Comparison of ENCODE assay signal across 13 cellular contexts in the genomic region with DNA sequence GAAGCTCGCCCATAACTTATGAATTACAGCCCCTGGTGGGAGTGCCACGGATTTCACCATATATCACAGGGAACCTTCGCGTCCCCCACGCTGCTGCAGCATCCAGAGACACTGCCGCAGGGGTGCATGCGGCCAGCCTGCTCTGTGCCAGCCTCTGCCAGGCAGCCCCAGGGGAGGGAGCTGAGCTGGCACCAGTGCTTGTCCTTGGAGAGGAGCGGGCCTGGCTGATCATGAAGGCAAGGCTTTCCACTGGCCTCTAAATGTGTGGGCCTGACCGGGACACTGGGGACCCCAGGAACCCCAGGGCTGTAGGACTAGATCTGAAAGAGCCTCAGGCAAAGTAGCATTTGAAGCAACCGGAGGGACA.
DNase-seq lines count a peak whose midpoint lies in the region; ATAC-seq, FAIRE-seq and TF ChIP-seq lines count a peak whose summit lies in the region.
"Had no signal": no experiment of that assay in that cellular context is flagged by ENCODE, and none has a peak within 500 bp of the region (broad histone marks: within the 10 kb centered on the region; RNA-seq: fewer than 3 reads in every experiment).

No MANE protein-coding gene starts in this region.

- no peaks in the 10 kb centered on the region for H3K9me3 Mint-ChIP-seq in activated CD4-positive, alpha-beta T cell treated with anti-CD3 and anti-CD28 coated beads, Interleukin-2, amount 10 ng/mL, durations not matched to agents 7 days and 5 days

- peak overlapping the region; percentile 82 for H4K91ac ChIP-seq in mesenchymal stem cell (ENCODE audit: low read length)

- H3K9me3 ChIP-seq in mesenchymal stem cell (ENCODE audit: control insufficient read depth, low read length), result no peaks in the 10 kb centered on the region
- H3K9me3 ChIP-seq in suprapubic skin, result no peaks in the 10 kb centered on the region

- H3K18ac ChIP-seq in mesenchymal stem cell (ENCODE audit: low read depth in 1 of 2, low read length in 2 of 2), result peak overlapping the region; percentile 87 to 92

- no peaks in the 10 kb centered on the region for H3K27me3 ChIP-seq in dorsolateral prefrontal cortex
- peaks cover 0 to 35% of the 10 kb centered on the region in 2 experiments for H3K27me3 ChIP-seq in mesenchymal stem cell (ENCODE audit: control insufficient read depth in 1 of 2, insufficient read depth in 1 of 2, low read length in 2 of 2)
- peaks cover 2% of the 10 kb centered on the region for H3K27me3 ChIP-seq in suprapubic skin

- peak overlapping the region; percentile 23 for H2BK120ac ChIP-seq in mesenchymal stem cell (ENCODE audit: low read depth, low read length)

- TF ChIP-seq CTCF in RWPE1 (conservative IDR thresholded peaks at IDR 0.05; ENCODE audit: low read depth) (no peak), dorsolateral prefrontal cortex (IDR thresholded peaks at IDR 0.05 in 54 of 56, conservative IDR thresholded peaks at IDR 0.05 in 2 of 56; ENCODE audit: low read depth in 1 of 56, partially characterized antibody in 56 of 56) (peak in 4 of 56 donors; percentile 0 to 14 (median 7)), suprapubic skin (IDR thresholded peaks at IDR 0.05) (no peak)

- H3K4me3 ChIP-seq in dorsolateral prefrontal cortex, result peak overlapping the region in 1 of 59 donors; percentile 2
- H3K4me3 ChIP-seq in mesenchymal stem cell (ENCODE audit: insufficient read depth in 1 of 2, low read depth in 1 of 2, low read length in 2 of 2), result no peak overlapping the region
- no peak overlapping the region for H3K4me3 ChIP-seq in suprapubic skin

- peaks cover 29% of the 10 kb centered on the region for H3K4me1 ChIP-seq in mesenchymal stem cell (ENCODE audit: control insufficient read depth, insufficient read depth, low read depth, low read length)
- H3K4me1 ChIP-seq in suprapubic skin, result peaks cover 69% of the 10 kb centered on the region

- peak overlapping the region; percentile 27 for H4K8ac ChIP-seq in mesenchymal stem cell (ENCODE audit: low read length)

- CTCF ChIA-PET in RWPE1 (lab: Yijun Ruan, JAX), result interaction anchor here (0.7 kb wide), 1 partner anchor 37 kb away, joined by 3 read pairs; no protein-coding TSS in a partner anchor
- CTCF ChIA-PET in activated CD4-positive, alpha-beta T cell treated with anti-CD3 and anti-CD28 coated beads, Interleukin-2, amount 10 ng/mL, durations not matched to agents 7 days and 5 days (lab: Charles Lee), result no interaction called here

- ATAC-seq in HG03025 (IDR thresholded peaks at IDR 0.05; ENCODE audit: low FRiP score, unreplicated experiment), result no peak

- H3K27ac ChIP-seq in RWPE1 (peak overlapping the region; percentile 99), dorsolateral prefrontal cortex (peak overlapping the region; percentile 8 to 97 (median 88)), mesenchymal stem cell (ENCODE audit: low read length, poor library complexity, severe bottlenecking) (peak overlapping the region; percentile 52), suprapubic skin (peak overlapping the region; percentile 81)

- no peak overlapping the region for H3K4me3 Mint-ChIP-seq in activated CD4-positive, alpha-beta T cell treated with anti-CD3 and anti-CD28 coated beads, Interleukin-2, amount 10 ng/mL, durations not matched to agents 7 days and 5 days

- no peak overlapping the region for H3K4me2 ChIP-seq in mesenchymal stem cell (ENCODE audit: low read length, poor library complexity, severe bottlenecking)

- no peak for DNase-seq in RWPE1 (ENCODE audit: low spot score)
- peak; percentile 30 to 82 (median 68) for DNase-seq in dorsolateral prefrontal cortex
- no peak for DNase-seq in mesenchymal stem cell
- peak; percentile 62 to 77 for DNase-seq in suprapubic skin (ENCODE audit: low spot score in 2 of 2)
- no peak for DNase-seq in activated CD4-positive, alpha-beta T cell treated with anti-CD3 and anti-CD28 coated beads, Interleukin-2, amount 10 ng/mL, durations not matched to agents 7 days and 5 days
- no peak for DNase-seq in NOMO-1 treated with dmso at 0.1 percent for 144 hours (lab: John Stamatoyannopoulos, UW; ENCODE audit: unreplicated experiment)
- no peak for DNase-seq in H54 (ENCODE audit: insufficient read length, low spot score)
- DNase-seq: activated T-cell treated with anti-CD3 and anti-CD28 coated beads, Interleukin-2, amount 50 U/mL, for 48 hours; DMS79; effector CD8-positive, alpha-beta T cell; NCI-H2029 treated with DMSO at 0.1 percent for 48 hours; stimulated activated CD4-positive, alpha-beta T cell treated with anti-CD3 and anti-CD28 coated beads, Interleukin-12 subunit alpha, Interleukin-12 subunit beta, amount 100 ng/mL, for 4 hours had no signal

- peak overlapping the region in 1 of 2 experiments; percentile 30 for H3K14ac ChIP-seq in mesenchymal stem cell (ENCODE audit: low read length in 2 of 2)

- POLR2A ChIA-PET in RWPE1 (lab: Yijun Ruan, JAX; ENCODE audit: low non-redundant PET), result interaction anchor here (0.6 kb wide), 1 partner anchor 450 kb away, joined by 3 read pairs; no protein-coding TSS in a partner anchor
- POLR2A ChIA-PET in activated CD4-positive, alpha-beta T cell treated with anti-CD3 and anti-CD28 coated beads, Interleukin-2, amount 10 ng/mL, durations not matched to agents 7 days and 5 days (lab: Charles Lee), result no interaction called here

- peak overlapping the region; percentile 18 for H2AK5ac ChIP-seq in mesenchymal stem cell (ENCODE audit: low read length, severe bottlenecking)

- H3K4ac ChIP-seq in mesenchymal stem cell (ENCODE audit: low read depth in 1 of 2, low read length in 2 of 2), result peak overlapping the region; percentile 81

- H3K23ac ChIP-seq in mesenchymal stem cell (ENCODE audit: low read length in 2 of 2), result peak overlapping the region in 1 of 2 experiments; percentile 75

- H3K27me3 Mint-ChIP-seq in activated CD4-positive, alpha-beta T cell treated with anti-CD3 and anti-CD28 coated beads, Interleukin-2, amount 10 ng/mL, durations not matched to agents 7 days and 5 days, result no peaks in the 10 kb centered on the region

- H3K27ac Mint-ChIP-seq in activated CD4-positive, alpha-beta T cell treated with anti-CD3 and anti-CD28 coated beads, Interleukin-2, amount 10 ng/mL, durations not matched to agents 7 days and 5 days, result no peak overlapping the region

- H3K36me3 ChIP-seq in mesenchymal stem cell (ENCODE audit: control insufficient read depth in 1 of 2, insufficient read depth in 2 of 2, low read depth in 1 of 2, low read length in 2 of 2) (peaks cover 0 to 8% of the 10 kb centered on the region in 2 experiments), suprapubic skin (no peaks in the 10 kb centered on the region)

- intact Hi-C loops in dorsolateral prefrontal cortex (cut with DNase I), result loop anchor here in 1 of 2 donors (10.0 kb wide), 1 partner anchor 668 kb away; no protein-coding TSS in a partner anchor

- H3K36me3 Mint-ChIP-seq in activated CD4-positive, alpha-beta T cell treated with anti-CD3 and anti-CD28 coated beads, Interleukin-2, amount 10 ng/mL, durations not matched to agents 7 days and 5 days (ENCODE audit: low read depth), result no peaks in the 10 kb centered on the region

- WGBS in mesenchymal stem cell, result 66% methylated on average over 10 of the region's 10 CpGs
- 36% methylated on average over 7 of the region's 10 CpGs for WGBS in suprapubic skin

- FAIRE-seq in H54 (lab: Jason Lieb, UNC), result no peak

- no peak overlapping the region for H3K9ac ChIP-seq in mesenchymal stem cell (ENCODE audit: low read length)

- H2BK5ac ChIP-seq in mesenchymal stem cell (ENCODE audit: low read depth, low read length, poor library complexity, severe bottlenecking), result no peak overlapping the region

- TF ChIP-seq POLR2A in suprapubic skin (IDR thresholded peaks at IDR 0.05), result no peak
- no peak for TF ChIP-seq POLR2A in H54 (IDR thresholded peaks at IDR 0.05; ENCODE audit: low read depth, low read length)

- peak overlapping the region; percentile 79 to 91 for H2BK12ac ChIP-seq in mesenchymal stem cell (ENCODE audit: low read length in 2 of 2)

- no peaks in the 10 kb centered on the region for H3K79me1 ChIP-seq in mesenchymal stem cell (replicated peaks; ENCODE audit: low read length, poor library complexity, severe bottlenecking)

- H2AFZ ChIP-seq in mesenchymal stem cell (ENCODE audit: low read depth, low read length), result no peak overlapping the region

- H3K4me1 Mint-ChIP-seq in activated CD4-positive, alpha-beta T cell treated with anti-CD3 and anti-CD28 coated beads, Interleukin-2, amount 10 ng/mL, durations not matched to agents 7 days and 5 days, result peaks cover 2% of the 10 kb centered on the region

- H2BK15ac ChIP-seq in mesenchymal stem cell (ENCODE audit: low read depth, poor library complexity, severe bottlenecking), result peak overlapping the region; percentile 83

- no peak for TF ChIP-seq EP300 in suprapubic skin (IDR thresholded peaks at IDR 0.05)

Comparison
In these comparisons a context has a peak if more than half of its experiments do, and no peak if none do; other contexts are left out.
1. DNase-seq: peak in dorsolateral prefrontal cortex (10 of 10) and suprapubic skin (2 of 2); none in RWPE1 (single experiment), mesenchymal stem cell (single experiment), activated CD4-positive, alpha-beta T cell treated with anti-CD3 and anti-CD28 coated beads, Interleukin-2, amount 10 ng/mL, durations not matched to agents 7 days and 5 days (single experiment), NOMO-1 treated with dmso at 0.1 percent for 144 hours (single experiment) and H54 (single experiment).
2. Peak in every context shown above with its lines, with median percentiles within 50 percentile points of each other: H3K27ac ChIP-seq.